In genomic region chr18:61893971-61894750, GRCh38 we compare ENCODE assay signal across 8 cellular contexts. TPM values are rescaled to one million over a fixed set of nuclear protein-coding genes. Genes with fewer than 3 reads are reported as not detected.
DNase-seq lines count a peak whose midpoint lies in the region; ATAC-seq and TF ChIP-seq lines count a peak whose summit lies in the region.

No MANE protein-coding gene starts in this region.

- peaks cover 0 to 18% (median 0%) of the 10 kb centered on the region in 4 donors for H3K36me3 ChIP-seq in esophagus muscularis mucosa
- no peaks in the 10 kb centered on the region for H3K36me3 ChIP-seq in muscle layer of colon (ENCODE audit: insufficient read depth, low read length)

- H3K27ac ChIP-seq in esophagus muscularis mucosa (replicated peaks in 1 of 4) (peak overlapping the region; percentile 72 to 78 (median 76)), muscle layer of colon (ENCODE audit: low read depth, low read length) (no peak overlapping the region)

- H3K4me1 ChIP-seq in esophagus muscularis mucosa (peaks cover 11 to 33% (median 31%) of the 10 kb centered on the region in 4 donors), muscle layer of colon (ENCODE audit: insufficient read depth, low read length) (peaks cover 17% of the 10 kb centered on the region)

- H3K27me3 ChIP-seq in esophagus muscularis mucosa (peaks cover 0 to 21% (median 0%) of the 10 kb centered on the region in 4 donors), muscle layer of colon (ENCODE audit: control insufficient read depth in 1 of 2, insufficient read depth in 2 of 2, low read length in 2 of 2) (no peaks in the 10 kb centered on the region)

- peak; percentile 26 for TF ChIP-seq CTCF in AG10803 (conservative IDR thresholded peaks at IDR 0.05; ENCODE audit: low read length)
- TF ChIP-seq CTCF in esophagus muscularis mucosa (IDR thresholded peaks at IDR 0.05), result peak in 2 of 3 experiments; percentile 32 to 34

- DNase-seq in AG10803 (ENCODE audit: low read depth) (peak; percentile 77), NCI-H82 (lab: John Stamatoyannopoulos, UW) (peak; percentile 81), esophagus muscularis mucosa (ENCODE audit: extremely low spot score) (peak; percentile 87)
- peak; percentile 79 for DNase-seq in activated T-cell treated with anti-CD3 and anti-CD28 coated beads, Interleukin-2, amount 50 U/mL, for 24 hours
- DNase-seq in stimulated activated CD8-positive, alpha-beta memory T cell treated with anti-CD3 and anti-CD28 coated beads, Interleukin-4, amount 100 ng/mL, for 48 hours, result peak; percentile 73

- peaks cover 71% of the 10 kb centered on the region for H3K27me3 Mint-ChIP-seq in activated T-cell treated with anti-CD3 and anti-CD28 coated beads, Interleukin-2, amount 50 U/mL, for 24 hours

- H3K4me3 ChIP-seq in AG10803 (ENCODE audit: low read length) (peak overlapping the region; percentile 87), esophagus muscularis mucosa (peak overlapping the region; percentile 76 to 95 (median 83)), muscle layer of colon (ENCODE audit: low read depth in 1 of 2, low read length in 2 of 2) (peak overlapping the region; percentile 48 to 64)

- peak overlapping the region; percentile 81 for H3K4me3 Mint-ChIP-seq in activated T-cell treated with anti-CD3 and anti-CD28 coated beads, Interleukin-2, amount 50 U/mL, for 24 hours

- no peaks in the 10 kb centered on the region for H3K9me3 Mint-ChIP-seq in activated T-cell treated with anti-CD3 and anti-CD28 coated beads, Interleukin-2, amount 50 U/mL, for 24 hours

- no peak overlapping the region for H3K9ac ChIP-seq in muscle layer of colon (ENCODE audit: low read length)

- peak; percentile 83 for ATAC-seq in GM19025 (IDR thresholded peaks at IDR 0.05; ENCODE audit: low read depth, unreplicated experiment)
- peak; percentile 77 for ATAC-seq in HG03196 (IDR thresholded peaks at IDR 0.05; ENCODE audit: unreplicated experiment)

- H3K36me3 Mint-ChIP-seq in activated T-cell treated with anti-CD3 and anti-CD28 coated beads, Interleukin-2, amount 50 U/mL, for 24 hours (ENCODE audit: low read depth), result no peaks in the 10 kb centered on the region

- no peak for TF ChIP-seq POLR2A in esophagus muscularis mucosa (IDR thresholded peaks at IDR 0.05; ENCODE audit: low read depth)

- peaks cover 10% of the 10 kb centered on the region for H3K4me1 Mint-ChIP-seq in activated T-cell treated with anti-CD3 and anti-CD28 coated beads, Interleukin-2, amount 50 U/mL, for 24 hours (ENCODE audit: low read depth)

- WGBS in esophagus muscularis mucosa, result 0% methylated on average over 40 of the region's 95 CpGs

- intact Hi-C loops in esophagus muscularis mucosa (cut with DNase I), result loop anchor here (5.0 kb wide), 1 partner anchor 257 kb away; no protein-coding TSS in a partner anchor

- H3K27ac Mint-ChIP-seq in activated T-cell treated with anti-CD3 and anti-CD28 coated beads, Interleukin-2, amount 50 U/mL, for 24 hours, result no peak overlapping the region

- no peaks in the 10 kb centered on the region for H3K9me3 ChIP-seq in esophagus muscularis mucosa
- no peaks in the 10 kb centered on the region for H3K9me3 ChIP-seq in muscle layer of colon (ENCODE audit: low read length)

- TF ChIP-seq EP300 in esophagus muscularis mucosa (IDR thresholded peaks at IDR 0.05), result no peak

RNA-seq across cellular contexts. Expression of gene RNF152, which starts 1.4 kb away (rescaled TPM):
- total RNA-seq in esophagus muscularis mucosa, result 10 to 100 TPM in 2 of 4 donors, 1 to 10 TPM in 2; 4.6 to 14.3 (median 7.7) TPM
